Comparison of ENCODE assay signal across 10 cellular contexts in the genomic region with DNA sequence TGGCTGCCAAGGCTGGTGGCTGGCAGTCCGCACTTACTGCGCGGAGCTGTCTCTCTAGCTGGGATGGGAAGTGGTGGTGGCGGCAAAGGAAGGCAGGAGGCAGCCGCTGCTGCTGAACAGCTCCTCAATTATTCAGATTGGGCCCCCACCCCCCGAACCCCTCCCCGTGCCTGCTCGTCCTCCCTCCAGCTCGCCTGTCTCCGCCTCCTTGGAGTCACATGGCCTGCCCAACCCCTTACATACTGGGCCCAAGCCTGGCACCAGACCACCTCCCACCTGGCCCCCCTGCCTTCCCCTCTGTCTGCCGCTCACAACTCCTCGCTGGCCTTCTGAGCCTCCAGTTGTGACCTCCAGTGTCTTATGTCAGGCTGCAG. TPM values are rescaled to one million over a fixed set of nuclear protein-coding genes. Genes with fewer than 3 reads are reported as not detected.
DNase-seq lines count a peak whose midpoint lies in the region; ATAC-seq and TF ChIP-seq lines count a peak whose summit lies in the region.
"Had no signal": no experiment of that assay in that cellular context is flagged by ENCODE, and none has a peak within 500 bp of the region (broad histone marks: within the 10 kb centered on the region; RNA-seq: fewer than 3 reads in every experiment).

A gene (minus strand): TSS at position 139 of the 374 bp plus-strand sequence. CDS start 59,139 bp downstream, outside the sequence.

- no peak within 1 kb of the TSS for H4K5ac ChIP-seq in H9 (ENCODE audit: insufficient read length, low read depth, low read length)

- peaks cover 10% of the 10 kb centered on the region; the same call in 1 of the 2 replicates for H3K27me3 ChIP-seq in H9 (ENCODE audit: insufficient read depth, low read length)
- H3K27me3 ChIP-seq in gastroesophageal sphincter, result peaks cover 68% of the 10 kb centered on the region

- no peak within 1 kb of the TSS for H2BK120ac ChIP-seq in H9 (ENCODE audit: low read depth, low read length, poor library complexity, severe bottlenecking)

- no peak within 1 kb of the TSS for H3K56ac ChIP-seq in H9 (ENCODE audit: insufficient read length, low read depth, low read length)

- H3K36me3 ChIP-seq in gastroesophageal sphincter, result no peaks in the 10 kb centered on the region

- H2AK5ac ChIP-seq in H9 (ENCODE audit: insufficient read length, low read length), result no peak within 1 kb of the TSS

- no peak within 1 kb of the TSS for H3K14ac ChIP-seq in H9 (ENCODE audit: insufficient read depth, low read length)

- peaks cover 12% of the 10 kb centered on the region for H3K23me2 ChIP-seq in H9 (ENCODE audit: insufficient read length, low read depth, low read length, poor library complexity, severe bottlenecking)

- H3K27me3 Mint-ChIP-seq in H9 (ENCODE audit: low read depth), result peaks cover 46% of the 10 kb centered on the region

- no peak within 1 kb of the TSS for H2BK12ac ChIP-seq in H9 (ENCODE audit: insufficient read length, low read depth, low read length)

- H3T11ph ChIP-seq in H9 (ENCODE audit: low read length), result no peak within 1 kb of the TSS

- H3K4me2 ChIP-seq in H9 (ENCODE audit: insufficient read depth, insufficient read length, low read length), result peak within 1 kb of the TSS; percentile 92

- H4K91ac ChIP-seq in H9 (ENCODE audit: insufficient read length, low read depth, low read length), result no peak within 1 kb of the TSS

- no peak within 1 kb of the TSS for H4K8ac ChIP-seq in H9 (replicated peaks; ENCODE audit: insufficient read length, low read depth, low read length)

- H3K4me3 ChIP-seq in fibroblast of the aortic adventitia (ENCODE audit: low read depth, low read length), result peak within 1 kb of the TSS; percentile 57
- peak within 1 kb of the TSS in 1 of 2 donors; percentile 11 for H3K4me3 ChIP-seq in gastroesophageal sphincter

- H2BK5ac ChIP-seq in H9 (ENCODE audit: insufficient read length, low read length), result no peak within 1 kb of the TSS

- H3K4me3 Mint-ChIP-seq in H9, result peak within 1 kb of the TSS; percentile 62 to 83
- H3K4me3 Mint-ChIP-seq: memory B cell had no signal

- no peak within 1 kb of the TSS for H3K9ac ChIP-seq in H9 (ENCODE audit: extremely low read depth, insufficient read length, low read length)

- H3K79me1 ChIP-seq in H9 (ENCODE audit: insufficient read depth, low read depth, low read length, poor library complexity, severe bottlenecking), result no peaks in the 10 kb centered on the region

- no peak within 1 kb of the TSS for H2BK15ac ChIP-seq in H9 (ENCODE audit: low read depth, low read length)

- no peaks in the 10 kb centered on the region; the same call in 1 of the 2 replicates for H3K4me1 ChIP-seq in H9 (ENCODE audit: insufficient read depth, low read length)
- peaks cover 0 to 13% (median 0%) of the 10 kb centered on the region in 3 donors for H3K4me1 ChIP-seq in gastroesophageal sphincter

- no peaks in the 10 kb centered on the region for H3K36me3 Mint-ChIP-seq in H9 (ENCODE audit: insufficient read depth in 1 of 3, low read depth in 3 of 3)
- H3K36me3 Mint-ChIP-seq in activated naive CD4-positive, alpha-beta T cell treated with anti-CD3 and anti-CD28 coated beads, Interleukin-2, amount 50 U/mL, for 72 hours, result peaks cover 11 to 19% of the 10 kb centered on the region in 2 donors

- no peak within 1 kb of the TSS for H3K27ac Mint-ChIP-seq in H9
- no peak within 1 kb of the TSS for H3K27ac Mint-ChIP-seq in activated naive CD4-positive, alpha-beta T cell treated with anti-CD3 and anti-CD28 coated beads, Interleukin-2, amount 50 U/mL, for 72 hours
- H3K27ac Mint-ChIP-seq: activated T-helper 2 cell treated with anti-CD3 and anti-CD28 coated beads, Interferon-gamma antibody, Interleukin-2, Interleukin-4, amounts not matched to agents 10 μg/mL and 5 μg/mL and 100 μg/mL, durations not matched to agents 14 hours and 24 hours and 36 hours; memory B cell had no signal

- no peaks in the 10 kb centered on the region for H3K9me3 Mint-ChIP-seq in H9
- H3K9me3 Mint-ChIP-seq in activated naive CD4-positive, alpha-beta T cell treated with anti-CD3 and anti-CD28 coated beads, Interleukin-2, amount 50 U/mL, for 72 hours, result peaks cover 7 to 15% of the 10 kb centered on the region in 2 donors
- H3K9me3 Mint-ChIP-seq: activated T-helper 2 cell treated with anti-CD3 and anti-CD28 coated beads, Interferon-gamma antibody, Interleukin-2, Interleukin-4, amounts not matched to agents 10 μg/mL and 5 μg/mL and 100 μg/mL, durations not matched to agents 14 hours and 24 hours and 36 hours had no signal

- TF ChIP-seq CTCF in H9 (conservative IDR thresholded peaks at IDR 0.05) (no peak), fibroblast of the aortic adventitia (IDR thresholded peaks at IDR 0.05; ENCODE audit: insufficient read depth, low read length) (no peak), gastroesophageal sphincter (IDR thresholded peaks at IDR 0.05) (no peak)

- no peak within 1 kb of the TSS for H2AFZ ChIP-seq in H9 (ENCODE audit: low read length)

- H3K4ac ChIP-seq in H9 (ENCODE audit: low read depth, low read length), result no peak within 1 kb of the TSS

- no CpG with 5 or more reads among the region's 12 CpGs for WGBS in H9 (ENCODE audit: extremely low coverage, insufficient read length, low lambda C conversion rate)
- 0% methylated on average over 6 of the region's 12 CpGs; no CpG with 5 or more reads in 1 of the 2 donors for WGBS in gastroesophageal sphincter (ENCODE audit: low coverage in 1 of 2), 2 donors

- H3K9me3 ChIP-seq in H9 (ENCODE audit: control insufficient read depth, low read depth, low read length) (no peaks in the 10 kb centered on the region), gastroesophageal sphincter (peaks cover 0 to 7% (median 0%) of the 10 kb centered on the region in 3 donors)

- ATAC-seq in gastroesophageal sphincter (no peak), GM19452 (IDR thresholded peaks at IDR 0.05; ENCODE audit: unreplicated experiment) (no peak), GM21528 (IDR thresholded peaks at IDR 0.05; ENCODE audit: low FRiP score, unreplicated experiment) (no peak)
- ATAC-seq in activated naive CD4-positive, alpha-beta T cell treated with anti-CD3 and anti-CD28 coated beads, Interleukin-2, amount 50 U/mL, for 72 hours, result no peak

- no peak for TF ChIP-seq POLR2A in gastroesophageal sphincter (IDR thresholded peaks at IDR 0.05)

- H2BK20ac ChIP-seq in H9 (ENCODE audit: low read depth, low read length, poor library complexity, severe bottlenecking), result no peak within 1 kb of the TSS

- TF ChIP-seq EP300 in gastroesophageal sphincter (IDR thresholded peaks at IDR 0.05), result no peak

- no peak within 1 kb of the TSS for H3K23ac ChIP-seq in H9 (ENCODE audit: insufficient read length, low read depth, low read length)

- H3K27ac ChIP-seq in H9 (ENCODE audit: insufficient read length, low read depth, low read length), result no peak within 1 kb of the TSS
- H3K27ac ChIP-seq in gastroesophageal sphincter, result no peak within 1 kb of the TSS

- no peaks in the 10 kb centered on the region for H4K20me1 ChIP-seq in H9 (ENCODE audit: control insufficient read depth, insufficient read depth, insufficient read length)

- no peak within 1 kb of the TSS for H3K18ac ChIP-seq in H9 (ENCODE audit: insufficient read length, low read depth, low read length)

- H3K79me2 ChIP-seq in H9 (ENCODE audit: insufficient read depth, low read length), result no peaks in the 10 kb centered on the region

- peaks cover 7 to 16% of the 10 kb centered on the region in 2 experiments for H3K4me1 Mint-ChIP-seq in H9
- H3K4me1 Mint-ChIP-seq: memory B cell had no signal

- DNase-seq in H9 (peak; percentile 85), NCI-H510A (lab: John Stamatoyannopoulos, UW) (peak; percentile 73), fibroblast of the aortic adventitia (ENCODE audit: low read depth) (no peak), occipital lobe (lab: John Stamatoyannopoulos, UW) (peak; percentile 52)
- no peak for DNase-seq in activated naive CD4-positive, alpha-beta T cell treated with anti-CD3 and anti-CD28 coated beads, Interleukin-2, amount 50 U/mL, for 72 hours (ENCODE audit: low spot score in 2 of 2)

RNA-seq across cellular contexts. Expression of the gene that starts here (rescaled TPM):
- total RNA-seq in H9 (2021) (0.39 and 0.42 TPM in 2 replicates), fibroblast of the aortic adventitia (ENCODE audit: low replicate concordance) (3.7 and 6.1 TPM in 2 replicates), occipital lobe (7.0 TPM), gastroesophageal sphincter (under 1 TPM; under 0.01 to 0.99 (median 0.43) TPM)
- not detected for total RNA-seq in activated naive CD4-positive, alpha-beta T cell treated with anti-CD3 and anti-CD28 coated beads, Interleukin-2, amount 50 U/mL, for 72 hours
- total RNA-seq: activated T-helper 2 cell treated with anti-CD3 and anti-CD28 coated beads, Interferon-gamma antibody, Interleukin-2, Interleukin-4, amounts not matched to agents 10 μg/mL and 5 μg/mL and 100 μg/mL, durations not matched to agents 14 hours and 24 hours and 36 hours had no signal

Comparison
In these comparisons a context has a peak if more than half of its experiments do, and no peak if none do; other contexts are left out.
1. Peak in DNase-seq and H3K4me2 ChIP-seq in H9; RNA of the gene not detected or under 1 TPM.
2. DNase-seq: peak in NCI-H510A (single experiment) and occipital lobe (single experiment); none in fibroblast of the aortic adventitia (single experiment) and activated naive CD4-positive, alpha-beta T cell treated with anti-CD3 and anti-CD28 coated beads, Interleukin-2, amount 50 U/mL, for 72 hours (0 of 2).